ENCODE assay signal across 12 cellular contexts in the genomic region with DNA sequence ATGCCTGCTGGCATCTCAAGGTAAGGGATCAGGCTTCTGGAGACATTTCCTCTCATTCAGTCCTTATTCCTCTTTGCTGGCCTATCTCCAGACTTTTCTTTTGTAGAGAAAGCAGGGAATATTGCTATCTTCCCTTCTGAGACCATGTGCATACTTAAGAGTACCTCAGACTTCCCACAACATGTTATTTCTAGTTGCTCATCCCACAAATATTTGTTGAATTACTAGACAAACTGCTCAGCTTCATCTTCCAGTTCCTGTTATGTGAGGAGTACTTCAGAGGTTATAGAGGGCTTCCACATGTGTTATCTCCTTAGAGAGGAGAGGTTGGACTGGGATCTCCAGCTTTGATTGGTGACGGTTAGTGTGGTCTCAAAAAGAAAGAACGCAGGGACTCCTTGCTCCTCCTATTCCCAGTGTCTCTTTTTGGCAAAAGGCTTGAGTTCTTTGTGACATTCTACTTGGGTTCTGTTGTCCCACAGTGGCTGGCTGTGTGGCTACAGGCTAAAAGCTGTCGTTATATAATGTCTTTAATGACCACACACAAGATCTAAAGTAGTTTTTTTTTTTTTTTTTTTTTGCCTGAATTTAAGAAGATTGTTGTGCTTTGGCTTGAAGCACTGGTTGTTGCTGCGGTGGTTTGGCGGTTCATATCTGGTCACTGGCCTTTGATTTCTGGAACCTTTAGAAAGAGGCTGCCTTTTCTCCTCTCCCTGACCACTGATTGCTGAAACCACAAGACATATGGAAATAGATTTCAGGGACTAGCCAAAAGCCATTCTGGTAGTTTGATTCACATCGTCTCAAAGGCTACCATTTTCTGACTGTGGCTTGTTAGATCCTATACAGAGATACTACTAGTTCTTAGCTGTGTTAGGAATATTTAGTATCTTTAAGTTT.
DNase-seq lines count a peak whose midpoint lies in the region; ATAC-seq and TF ChIP-seq lines count a peak whose summit lies in the region.
"Had no signal": no experiment of that assay in that cellular context is flagged by ENCODE, and none has a peak within 500 bp of the region (broad histone marks: within the 10 kb centered on the region; RNA-seq: fewer than 3 reads in every experiment).

No MANE protein-coding gene starts in this region.

- H2AFZ ChIP-seq in mammary epithelial cell (ENCODE audit: low read depth, low read length): peak overlapping the region; percentile 29

- POLR2A ChIA-PET in AG04449 (lab: Yijun Ruan, JAX): interaction anchor here (0.7 to 1.2 kb wide), 3 partner anchors 8 to 592 kb away, joined by 4 read pairs; partner anchors contain the start of gene JUN

- 52% methylated on average over 6 of the region's 6 CpGs for WGBS in mammary epithelial cell (ENCODE audit: low coverage, missing lambda C conversion rate)
- WGBS in mesodermal cell (ENCODE audit: insufficient coverage in 2 of 2), 2 experiments: 100% methylated on average over 5 of the region's 6 CpGs; no CpG with 5 or more reads in 1 of the 2 experiments

- peak overlapping the region; percentile 68 for H3K4me2 ChIP-seq in mammary epithelial cell (ENCODE audit: insufficient read depth, low read depth, low read length)

- peak; percentile 99 for DNase-seq in AG04449 (ENCODE audit: low read depth, low spot score)
- peak; percentile 46 for DNase-seq in LoVo (ENCODE audit: low spot score)
- peak; percentile 98 for DNase-seq in mammary epithelial cell
- no peak for DNase-seq in effector memory CD4-positive, alpha-beta T cell
- no peak for DNase-seq in KG1 (lab: John Stamatoyannopoulos, UW)
- DNase-seq in activated T-cell treated with anti-CD3 and anti-CD28 coated beads, Interleukin-2, amount 50 U/mL, for 48 hours: no peak
- DNase-seq: adrenal gland, hippocampal formation, posterior cingulate gyrus had no signal

- no peaks in the 10 kb centered on the region for H4K20me1 ChIP-seq in mammary epithelial cell (ENCODE audit: insufficient read depth, low read length)

- intact Hi-C loops in mammary epithelial cell (cut with micrococcal nuclease): loop anchor here (10.0 kb wide), 1 partner anchor 221 kb away; no protein-coding TSS in a partner anchor

- H3K9me3 ChIP-seq in mammary epithelial cell (replicated peaks; ENCODE audit: insufficient read depth, low read length): no peaks in the 10 kb centered on the region
- no peaks in the 10 kb centered on the region for H3K9me3 ChIP-seq in mesodermal cell (ENCODE audit: control insufficient read depth, low read length)
- H3K9me3 ChIP-seq in effector memory CD4-positive, alpha-beta T cell (ENCODE audit: control insufficient read depth, low read length): no peaks in the 10 kb centered on the region
- H3K9me3 ChIP-seq: adrenal gland had no signal

- H3K27ac ChIP-seq in mammary epithelial cell (ENCODE audit: insufficient read depth, low read depth, low read length) (peak overlapping the region; percentile 64), mesodermal cell (ENCODE audit: low read depth, low read length, severe bottlenecking) (peak overlapping the region; percentile 19)
- no peak overlapping the region for H3K27ac ChIP-seq in effector memory CD4-positive, alpha-beta T cell (ENCODE audit: insufficient read depth, low read length, poor library complexity, severe bottlenecking)
- H3K27ac ChIP-seq: C4-2B had no signal

- BruUV-seq in mammary epithelial cell (replicated peaks; lab: Mats Ljungman, UMichigan): TSS peak; percentile 77

- no peaks in the 10 kb centered on the region for H3K27me3 ChIP-seq in mammary epithelial cell (ENCODE audit: insufficient read depth, low read length)
- H3K27me3 ChIP-seq in effector memory CD4-positive, alpha-beta T cell (replicated peaks; ENCODE audit: control insufficient read depth, insufficient read depth, low read length, poor library complexity, severe bottlenecking): no peaks in the 10 kb centered on the region
- H3K27me3 ChIP-seq: adrenal gland had no signal

- H3K9ac ChIP-seq in mammary epithelial cell (ENCODE audit: insufficient read depth, low read length): no peak overlapping the region

- H3K4me3 ChIP-seq in AG04449 (ENCODE audit: low read depth, low read length): no peak overlapping the region
- H3K4me3 ChIP-seq in mammary epithelial cell (replicated peaks in 1 of 3; ENCODE audit: insufficient read depth in 1 of 3, low read depth in 2 of 3, low read length in 3 of 3): no peak overlapping the region
- no peak overlapping the region for H3K4me3 ChIP-seq in mesodermal cell (ENCODE audit: extremely low read depth, insufficient read depth, low read length, poor library complexity, severe bottlenecking)
- no peak overlapping the region for H3K4me3 ChIP-seq in effector memory CD4-positive, alpha-beta T cell (ENCODE audit: insufficient read depth, low read depth, low read length, poor library complexity, severe bottlenecking)
- H3K4me3 ChIP-seq: adrenal gland had no signal

- ATAC-seq in HG03460 (IDR thresholded peaks at IDR 0.05; ENCODE audit: unreplicated experiment): no peak

- no peaks in the 10 kb centered on the region for H3K79me2 ChIP-seq in mammary epithelial cell (ENCODE audit: insufficient read depth, low read length)

- CTCF ChIA-PET in AG04449 (lab: Yijun Ruan, JAX): interaction anchor here (0.6 to 2.1 kb wide), 3 partner anchors 324 to 661 kb away, joined by 3 to 6 read pairs (median 3); no protein-coding TSS in a partner anchor
- CTCF ChIA-PET in mammary epithelial cell (lab: Charles Lee; ENCODE audit: low non-redundant PET): no interaction called here

- in situ Hi-C loops in mammary epithelial cell (cut with MboI; ENCODE audit: low sequenced_read_pairs in 2 of 2): no loop called here

- H3K36me3 ChIP-seq in mammary epithelial cell (ENCODE audit: insufficient read depth, low read length) (no peaks in the 10 kb centered on the region), mesodermal cell (ENCODE audit: control insufficient read depth, insufficient read depth, low read length) (no peaks in the 10 kb centered on the region)
- no peaks in the 10 kb centered on the region for H3K36me3 ChIP-seq in effector memory CD4-positive, alpha-beta T cell (ENCODE audit: control insufficient read depth, insufficient read depth, low read length)
- H3K36me3 ChIP-seq: adrenal gland had no signal

- dilution Hi-C loops in mammary epithelial cell (cut with HindIII; ENCODE audit: low sequenced_read_pairs): no loop called here

- peaks cover 10% of the 10 kb centered on the region for H3K4me1 ChIP-seq in mammary epithelial cell (ENCODE audit: insufficient read depth, low read length)
- H3K4me1 ChIP-seq in mesodermal cell (ENCODE audit: control insufficient read depth, insufficient read depth, low read length, poor library complexity, severe bottlenecking): peaks cover 11% of the 10 kb centered on the region
- no peaks in the 10 kb centered on the region for H3K4me1 ChIP-seq in effector memory CD4-positive, alpha-beta T cell (ENCODE audit: control insufficient read depth, insufficient read depth, low read length, poor library complexity, severe bottlenecking)
- H3K4me1 ChIP-seq: adrenal gland had no signal

- TF ChIP-seq CTCF in AG04449 (IDR thresholded peaks at IDR 0.05; ENCODE audit: insufficient read depth, low read length, missing control alignments) (no peak), mammary epithelial cell (conservative IDR thresholded peaks at IDR 0.05 in 1 of 2, IDR thresholded peaks at IDR 0.05 in 1 of 2; ENCODE audit: extremely low read depth in 1 of 2, insufficient read depth in 1 of 2, low read depth in 1 of 2, low read length in 2 of 2) (no peak)

Comparison
In these comparisons a context has a peak if more than half of its experiments do, and no peak if none do; other contexts are left out.
1. DNase-seq: peak in AG04449 (single experiment), LoVo (single experiment) and mammary epithelial cell (single experiment); none in effector memory CD4-positive, alpha-beta T cell (0 of 3), KG1 (single experiment) and activated T-cell treated with anti-CD3 and anti-CD28 coated beads, Interleukin-2, amount 50 U/mL, for 48 hours (0 of 2).